31 cellular contexts compared by ENCODE assay signal in genomic region chr22:23288301-23289129, GRCh38.
"Had no signal": no experiment of that assay in that cellular context is flagged by ENCODE, and none has a peak within 500 bp of the region (broad histone marks: within the 10 kb centered on the region; RNA-seq: fewer than 3 reads in every experiment).

No MANE protein-coding gene starts in this region.

- H3K4me1 ChIP-seq: parathyroid adenoma had no signal

- H3K9me3 Mint-ChIP-seq: activated CD4-positive, alpha-beta memory T cell treated with anti-CD3 and anti-CD28 coated beads for 36 hours; activated CD4-positive, alpha-beta T cell treated with anti-CD3 and anti-CD28 coated beads, Interleukin-2, amount 10 ng/mL, durations not matched to agents 24 days and 14 days; activated naive CD4-positive, alpha-beta T cell treated with anti-CD3 and anti-CD28 coated beads, Interleukin-2, amount 10 ng/mL, durations not matched to agents 7 days and 5 days; activated naive CD8-positive, alpha-beta T cell treated with anti-CD3 and anti-CD28 coated beads, Interleukin-2, amount 10 ng/mL, durations not matched to agents 7 days and 5 days; activated T-helper 1 cell treated with anti-CD3 and anti-CD28 coated beads, Interleukin-12 subunit alpha, Interleukin-12 subunit beta, Interleukin-2, Interleukin-4 antibody, amounts not matched to agents 30 ng/mL and 10 ng/mL and 1 ng/mL, durations not matched to agents 14 hours and 24 hours and 36 hours; endodermal cell; neural crest cell; stimulated activated naive CD8-positive, alpha-beta T cell treated with anti-CD3 and anti-CD28 coated beads, Interleukin-15, Interleukin-2, amounts not matched to agents 100 ng/mL and 50 ng/mL, for 24 hours had no signal

- H3K27me3 ChIP-seq: brain microvascular endothelial cell, hepatocyte, right atrium auricular region, upper lobe of right lung had no signal

- H3K4me3 ChIP-seq: hepatocyte, right atrium auricular region, upper lobe of right lung had no signal

- DNase-seq: activated CD4-positive, alpha-beta memory T cell treated with anti-CD3 and anti-CD28 coated beads for 36 hours; activated CD4-positive, alpha-beta T cell treated with anti-CD3 and anti-CD28 coated beads, Interleukin-2, amount 10 ng/mL, durations not matched to agents 24 days and 14 days; activated CD4-positive, CD25-positive, alpha-beta regulatory T cell treated with anti-CD3 and anti-CD28 coated beads, Interleukin-2, amount 50 U/mL, for 72 hours; activated CD8-positive, alpha-beta memory T cell treated with anti-CD3 and anti-CD28 coated beads, Interleukin-2, amount 50 U/mL, for 4 hours; activated effector memory CD4-positive, alpha-beta T cell treated with anti-CD3 and anti-CD28 coated beads, Interleukin-2, amount 50 U/mL, for 16 hours; activated naive CD4-positive, alpha-beta T cell treated with anti-CD3 and anti-CD28 coated beads, Interleukin-2, amount 10 ng/mL, durations not matched to agents 7 days and 5 days; activated naive CD8-positive, alpha-beta T cell treated with anti-CD3 and anti-CD28 coated beads, Interleukin-2, amount 10 ng/mL, durations not matched to agents 7 days and 5 days; activated T-cell treated with anti-CD3 and anti-CD28 coated beads, Interleukin-2, amount 50 U/mL, for 1 hour; amniotic stem cell; brain microvascular endothelial cell; caudate nucleus; cortex of kidney; endodermal cell; foreskin melanocyte; islet precursor cell; left cardiac atrium; left ventricle myocardium superior; mammary epithelial cell; midbrain; naive thymus-derived CD4-positive, alpha-beta T cell; occipital lobe; stimulated activated CD4-positive, alpha-beta T cell treated with anti-CD3 and anti-CD28 coated beads, Interleukin-2, amount 100 ng/mL, for 48 hours; T-helper 2 cell; upper lobe of right lung had no signal

- ATAC-seq: esophagus mucosa; left cardiac atrium; left ventricle myocardium superior; naive thymus-derived CD4-positive, alpha-beta T cell had no signal

- H3K4me1 Mint-ChIP-seq: activated naive CD4-positive, alpha-beta T cell treated with anti-CD3 and anti-CD28 coated beads, Interleukin-2, amount 10 ng/mL, durations not matched to agents 7 days and 5 days; activated naive CD8-positive, alpha-beta T cell treated with anti-CD3 and anti-CD28 coated beads, Interleukin-2, amount 10 ng/mL, durations not matched to agents 7 days and 5 days had no signal

- H3K27me3 Mint-ChIP-seq: activated CD4-positive, alpha-beta memory T cell treated with anti-CD3 and anti-CD28 coated beads for 36 hours; activated CD4-positive, alpha-beta T cell treated with anti-CD3 and anti-CD28 coated beads, Interleukin-2, amount 10 ng/mL, durations not matched to agents 24 days and 14 days; activated naive CD4-positive, alpha-beta T cell treated with anti-CD3 and anti-CD28 coated beads, Interleukin-2, amount 10 ng/mL, durations not matched to agents 7 days and 5 days; activated naive CD8-positive, alpha-beta T cell treated with anti-CD3 and anti-CD28 coated beads, Interleukin-2, amount 10 ng/mL, durations not matched to agents 7 days and 5 days; naive thymus-derived CD4-positive, alpha-beta T cell; stimulated activated naive CD8-positive, alpha-beta T cell treated with anti-CD3 and anti-CD28 coated beads, Interleukin-15, Interleukin-2, amounts not matched to agents 100 ng/mL and 50 ng/mL, for 24 hours had no signal

- H3K27ac ChIP-seq: brain microvascular endothelial cell, parathyroid adenoma, right atrium auricular region, upper lobe of right lung had no signal

- H3K27ac Mint-ChIP-seq: activated CD4-positive, alpha-beta T cell treated with anti-CD3 and anti-CD28 coated beads, Interleukin-2, amount 10 ng/mL, durations not matched to agents 24 days and 14 days; activated naive CD4-positive, alpha-beta T cell treated with anti-CD3 and anti-CD28 coated beads, Interleukin-2, amount 10 ng/mL, durations not matched to agents 7 days and 5 days; activated naive CD8-positive, alpha-beta T cell treated with anti-CD3 and anti-CD28 coated beads, Interleukin-2, amount 10 ng/mL, durations not matched to agents 7 days and 5 days; activated T-helper 1 cell treated with anti-CD3 and anti-CD28 coated beads, Interleukin-12 subunit alpha, Interleukin-12 subunit beta, Interleukin-2, Interleukin-4 antibody, amounts not matched to agents 30 ng/mL and 10 ng/mL and 1 ng/mL, durations not matched to agents 14 hours and 24 hours and 36 hours; endodermal cell; naive thymus-derived CD4-positive, alpha-beta T cell; stimulated activated naive CD8-positive, alpha-beta T cell treated with anti-CD3 and anti-CD28 coated beads, Interleukin-15, Interleukin-2, amounts not matched to agents 100 ng/mL and 50 ng/mL, for 24 hours had no signal

- H3K4me3 Mint-ChIP-seq: activated CD4-positive, alpha-beta memory T cell treated with anti-CD3 and anti-CD28 coated beads for 36 hours; activated CD4-positive, alpha-beta T cell treated with anti-CD3 and anti-CD28 coated beads, Interleukin-2, amount 10 ng/mL, durations not matched to agents 24 days and 14 days; activated naive CD4-positive, alpha-beta T cell treated with anti-CD3 and anti-CD28 coated beads, Interleukin-2, amount 10 ng/mL, durations not matched to agents 7 days and 5 days; activated naive CD8-positive, alpha-beta T cell treated with anti-CD3 and anti-CD28 coated beads, Interleukin-2, amount 10 ng/mL, durations not matched to agents 7 days and 5 days; activated T-helper 1 cell treated with anti-CD3 and anti-CD28 coated beads, Interleukin-12 subunit alpha, Interleukin-12 subunit beta, Interleukin-2, Interleukin-4 antibody, amounts not matched to agents 30 ng/mL and 10 ng/mL and 1 ng/mL, durations not matched to agents 14 hours and 24 hours and 36 hours; endodermal cell; naive thymus-derived CD4-positive, alpha-beta T cell; neural crest cell; stimulated activated naive CD8-positive, alpha-beta T cell treated with anti-CD3 and anti-CD28 coated beads, Interleukin-15, Interleukin-2, amounts not matched to agents 100 ng/mL and 50 ng/mL, for 24 hours had no signal

- H3K9me3 ChIP-seq: right atrium auricular region, upper lobe of right lung had no signal
